8 cellular contexts compared by ENCODE assay signal in the genomic region with DNA sequence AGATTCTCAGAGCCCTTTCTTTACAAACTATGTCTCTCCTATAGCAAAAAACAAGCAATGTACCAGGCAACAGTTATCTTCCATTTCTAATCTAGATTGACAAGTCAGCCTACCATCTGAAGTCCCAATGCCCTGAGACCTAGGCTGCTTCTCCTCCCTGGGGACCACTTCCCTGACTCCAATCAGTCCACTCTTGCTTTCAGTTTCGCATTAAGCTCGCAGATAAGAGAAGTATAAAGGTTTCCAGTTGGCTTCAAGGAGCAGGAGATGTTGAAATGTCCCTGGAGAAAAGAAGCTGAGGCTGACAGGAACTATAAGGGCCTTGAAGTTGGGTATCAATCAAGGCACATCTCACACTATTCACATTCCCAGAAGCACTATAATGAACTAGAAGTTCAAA. TPM values are rescaled to one million over a fixed set of nuclear protein-coding genes. Genes with fewer than 3 reads are reported as not detected.
A peak's percentile ranks its signal among the peaks of the same experiment; 100 is the strongest.
DNase-seq lines count a peak whose midpoint lies in the region; ATAC-seq and TF ChIP-seq lines count a peak whose summit lies in the region.

No MANE protein-coding gene starts in this region.

- no peak overlapping the region for H4K8ac ChIP-seq in mesendoderm (ENCODE audit: low read depth, low read length)

- H3K4me2 ChIP-seq in PC-9 (no peak overlapping the region), mesendoderm (ENCODE audit: low read length) (no peak overlapping the region)

- CTCF ChIA-PET in PC-9 (lab: Charles Lee) = no interaction called here

- H3K4me3 ChIP-seq in PC-9 = no peak overlapping the region
- H3K4me3 ChIP-seq in mesendoderm (ENCODE audit: low read length) = no peak overlapping the region

- peaks cover 13% of the 10 kb centered on the region for H3F3A ChIP-seq in PC-9 (ENCODE audit: insufficient read depth, low read depth)

- H3K18ac ChIP-seq in mesendoderm (ENCODE audit: low read length) = no peak overlapping the region

- H3K36me3 ChIP-seq in PC-9 (ENCODE audit: low read depth) (no peaks in the 10 kb centered on the region), mesendoderm (ENCODE audit: control insufficient read depth, insufficient read depth, low read length) (no peaks in the 10 kb centered on the region)

- no peaks in the 10 kb centered on the region for H3K9me3 ChIP-seq in PC-9 (ENCODE audit: insufficient read depth, low read depth)

- no CpG with 5 or more reads among the region's 2 CpGs for WGBS in mesendoderm (ENCODE audit: extremely low coverage, insufficient coverage, low lambda C conversion rate)

- H2AFZ ChIP-seq in PC-9 = no peak overlapping the region

- no peak overlapping the region for H3K9ac ChIP-seq in mesendoderm (ENCODE audit: low read length)

- H3K4me1 ChIP-seq in PC-9 (replicated peaks; ENCODE audit: insufficient read depth) = peaks cover 19% of the 10 kb centered on the region
- H3K4me1 ChIP-seq in mesendoderm (ENCODE audit: control insufficient read depth, low read depth, low read length) = no peaks in the 10 kb centered on the region

- POLR2A ChIA-PET in PC-9 (lab: Charles Lee; ENCODE audit: unreplicated experiment) = interaction anchor here (0.8 kb wide), 1 partner anchor 21 kb away, joined by 5 read pairs; no protein-coding TSS in a partner anchor

- H3K79me1 ChIP-seq in mesendoderm (ENCODE audit: low read length) = no peaks in the 10 kb centered on the region

- 0 out of 2 replicates have a peak, but pooled peaks cover 4% of the 10 kb centered on the region for H3K9me2 ChIP-seq in PC-9 (ENCODE audit: insufficient read depth)

- no peak overlapping the region for H2AK5ac ChIP-seq in mesendoderm (ENCODE audit: low read length)

- H3K27ac ChIP-seq in PC-9 (peak overlapping the region; percentile 60; the same call in 1 of the 2 replicates), mesendoderm (ENCODE audit: low read depth, low read length) (no peak overlapping the region)

- peaks cover 14% of the 10 kb centered on the region for H4K20me1 ChIP-seq in PC-9 (ENCODE audit: insufficient read depth)

- H2BK5ac ChIP-seq in mesendoderm (ENCODE audit: low read length) = no peak overlapping the region

- H2BK120ac ChIP-seq in mesendoderm (ENCODE audit: low read depth, low read length) = no peak overlapping the region

- H3K56ac ChIP-seq in mesendoderm (ENCODE audit: low read length) = no peak overlapping the region

- H4K5ac ChIP-seq in mesendoderm (ENCODE audit: low read length) = no peak overlapping the region

- no peak for TF ChIP-seq CTCF in PC-9 (conservative IDR thresholded peaks at IDR 0.05)

- H3K79me2 ChIP-seq in PC-9 (ENCODE audit: low read depth) (peaks cover 37% of the 10 kb centered on the region), mesendoderm (ENCODE audit: control insufficient read depth, insufficient read depth, low read length) (no peaks in the 10 kb centered on the region)

- no TSS peak for BruUV-seq in PC-9 (replicated peaks; lab: Mats Ljungman, UMichigan)

- H3K23ac ChIP-seq in mesendoderm (ENCODE audit: low read length) = no peak overlapping the region

- DNase-seq in PC-9 = no peak
- DNase-seq in mesendoderm = peak; percentile 12
- DNase-seq in NK-92 (lab: John Stamatoyannopoulos, UW; ENCODE audit: unreplicated experiment) = no peak
- no peak for DNase-seq in iPS-NIHi11 (ENCODE audit: low spot score)
- DNase-seq in DMS53 treated with DMSO at 0.1 percent for 48 hours (lab: John Stamatoyannopoulos, UW; ENCODE audit: unreplicated experiment) = no peak

- peak; percentile 84 for ATAC-seq in GM18502 (IDR thresholded peaks at IDR 0.05; ENCODE audit: poor library complexity, unreplicated experiment)
- ATAC-seq in HG02642 (IDR thresholded peaks at IDR 0.05; ENCODE audit: poor library complexity, unreplicated experiment) = peak; percentile 92
- no peak for ATAC-seq in HG03039 (IDR thresholded peaks at IDR 0.05; ENCODE audit: unreplicated experiment)

- H3K27me3 ChIP-seq in PC-9 (ENCODE audit: insufficient read depth, low read depth) (no peaks in the 10 kb centered on the region), mesendoderm (ENCODE audit: insufficient read depth, low read length, poor library complexity) (no peaks in the 10 kb centered on the region)

- H2BK15ac ChIP-seq in mesendoderm (replicated peaks; ENCODE audit: low read depth) = no peak overlapping the region

- H3K4ac ChIP-seq in mesendoderm (ENCODE audit: low read depth, low read length) = no peak overlapping the region

- intact Hi-C loops in PC-9 (cut with micrococcal nuclease; ENCODE audit: unreplicated experiment) = no loop called here

RNA-seq across cellular contexts. Expression of gene ERP44, which starts 32.3 kb away (rescaled TPM):
- total RNA-seq in PC-9 (2021) = 15.9 and 19.5 TPM in 2 replicates
- 16.0 TPM for polyA plus RNA-seq in mesendoderm (2013, experiment 1 of 2)
- polyA plus RNA-seq in mesendoderm (2013, experiment 2 of 2) = 15.7 TPM

RNA-seq across cellular contexts. Expression of gene INVS, which starts 32.5 kb away (rescaled TPM):
- total RNA-seq in PC-9 (2021) = 20.1 and 24.0 TPM in 2 replicates
- 2.6 TPM for polyA plus RNA-seq in mesendoderm (2013, experiment 1 of 2)
- 2.6 TPM for polyA plus RNA-seq in mesendoderm (2013, experiment 2 of 2)
